ENCODE assay signal across 1 cellular context in genomic region chr7:107138696-107139420, GRCh38.
TF ChIP-seq lines count a peak whose summit lies in the region.

No MANE protein-coding gene starts in this region.

TF ChIP-seq in SK-N-SH, 30 proteins besides CTCF, POLR2A, EP300 and RAD21 (continued from another document):
- TF ChIP-seq, protein P1, sequence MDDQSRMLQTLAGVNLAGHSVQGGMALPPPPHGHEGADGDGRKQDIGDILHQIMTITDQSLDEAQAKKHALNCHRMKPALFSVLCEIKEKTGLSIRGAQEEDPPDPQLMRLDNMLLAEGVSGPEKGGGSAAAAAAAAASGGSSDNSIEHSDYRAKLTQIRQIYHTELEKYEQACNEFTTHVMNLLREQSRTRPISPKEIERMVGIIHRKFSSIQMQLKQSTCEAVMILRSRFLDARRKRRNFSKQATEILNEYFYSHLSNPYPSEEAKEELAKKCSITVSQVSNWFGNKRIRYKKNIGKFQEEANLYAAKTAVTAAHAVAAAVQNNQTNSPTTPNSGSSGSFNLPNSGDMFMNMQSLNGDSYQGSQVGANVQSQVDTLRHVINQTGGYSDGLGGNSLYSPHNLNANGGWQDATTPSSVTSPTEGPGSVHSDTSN (IDR thresholded peaks at IDR 0.05) = peak; percentile 29; the same call in 1 of the 2 replicates
- TF ChIP-seq RCOR1 (IDR thresholded peaks at IDR 0.05; ENCODE audit: low read length) (no peak), ELF1 (IDR thresholded peaks at IDR 0.05) (no peak), EZH2phosphoT487 (IDR thresholded peaks at IDR 0.05; ENCODE audit: borderline replicate concordance, low read depth) (no peak), MXI1 (IDR thresholded peaks at IDR 0.05; ENCODE audit: low read depth, low read length) (no peak)
